1 cellular context compared by ENCODE assay signal in the genomic region with DNA sequence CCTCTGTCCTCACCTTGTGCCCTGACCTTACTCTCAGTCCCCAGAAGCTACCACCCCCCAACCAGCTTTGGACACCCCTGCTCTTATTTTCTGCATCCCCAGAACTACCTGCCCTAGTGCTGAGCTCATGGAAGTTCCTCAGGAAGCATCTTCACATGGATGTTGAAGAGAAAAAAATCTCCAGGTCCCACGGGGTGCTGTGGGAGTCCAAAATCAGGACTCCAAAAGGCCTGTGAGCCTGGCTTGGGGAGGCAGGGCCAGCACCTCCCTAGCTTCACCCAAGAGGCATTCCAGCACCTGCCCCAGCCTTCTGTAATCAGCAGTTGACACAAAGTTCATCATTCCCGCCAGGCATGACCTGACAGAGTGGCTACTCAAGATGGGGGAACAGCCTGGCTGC.
TF ChIP-seq lines count a peak whose summit lies in the region.

No MANE protein-coding gene starts in this region.

TF ChIP-seq in GM23338, 12 proteins besides CTCF, POLR2A, EP300 and RAD21 (continued from another document):
- TF ChIP-seq, protein P1, sequence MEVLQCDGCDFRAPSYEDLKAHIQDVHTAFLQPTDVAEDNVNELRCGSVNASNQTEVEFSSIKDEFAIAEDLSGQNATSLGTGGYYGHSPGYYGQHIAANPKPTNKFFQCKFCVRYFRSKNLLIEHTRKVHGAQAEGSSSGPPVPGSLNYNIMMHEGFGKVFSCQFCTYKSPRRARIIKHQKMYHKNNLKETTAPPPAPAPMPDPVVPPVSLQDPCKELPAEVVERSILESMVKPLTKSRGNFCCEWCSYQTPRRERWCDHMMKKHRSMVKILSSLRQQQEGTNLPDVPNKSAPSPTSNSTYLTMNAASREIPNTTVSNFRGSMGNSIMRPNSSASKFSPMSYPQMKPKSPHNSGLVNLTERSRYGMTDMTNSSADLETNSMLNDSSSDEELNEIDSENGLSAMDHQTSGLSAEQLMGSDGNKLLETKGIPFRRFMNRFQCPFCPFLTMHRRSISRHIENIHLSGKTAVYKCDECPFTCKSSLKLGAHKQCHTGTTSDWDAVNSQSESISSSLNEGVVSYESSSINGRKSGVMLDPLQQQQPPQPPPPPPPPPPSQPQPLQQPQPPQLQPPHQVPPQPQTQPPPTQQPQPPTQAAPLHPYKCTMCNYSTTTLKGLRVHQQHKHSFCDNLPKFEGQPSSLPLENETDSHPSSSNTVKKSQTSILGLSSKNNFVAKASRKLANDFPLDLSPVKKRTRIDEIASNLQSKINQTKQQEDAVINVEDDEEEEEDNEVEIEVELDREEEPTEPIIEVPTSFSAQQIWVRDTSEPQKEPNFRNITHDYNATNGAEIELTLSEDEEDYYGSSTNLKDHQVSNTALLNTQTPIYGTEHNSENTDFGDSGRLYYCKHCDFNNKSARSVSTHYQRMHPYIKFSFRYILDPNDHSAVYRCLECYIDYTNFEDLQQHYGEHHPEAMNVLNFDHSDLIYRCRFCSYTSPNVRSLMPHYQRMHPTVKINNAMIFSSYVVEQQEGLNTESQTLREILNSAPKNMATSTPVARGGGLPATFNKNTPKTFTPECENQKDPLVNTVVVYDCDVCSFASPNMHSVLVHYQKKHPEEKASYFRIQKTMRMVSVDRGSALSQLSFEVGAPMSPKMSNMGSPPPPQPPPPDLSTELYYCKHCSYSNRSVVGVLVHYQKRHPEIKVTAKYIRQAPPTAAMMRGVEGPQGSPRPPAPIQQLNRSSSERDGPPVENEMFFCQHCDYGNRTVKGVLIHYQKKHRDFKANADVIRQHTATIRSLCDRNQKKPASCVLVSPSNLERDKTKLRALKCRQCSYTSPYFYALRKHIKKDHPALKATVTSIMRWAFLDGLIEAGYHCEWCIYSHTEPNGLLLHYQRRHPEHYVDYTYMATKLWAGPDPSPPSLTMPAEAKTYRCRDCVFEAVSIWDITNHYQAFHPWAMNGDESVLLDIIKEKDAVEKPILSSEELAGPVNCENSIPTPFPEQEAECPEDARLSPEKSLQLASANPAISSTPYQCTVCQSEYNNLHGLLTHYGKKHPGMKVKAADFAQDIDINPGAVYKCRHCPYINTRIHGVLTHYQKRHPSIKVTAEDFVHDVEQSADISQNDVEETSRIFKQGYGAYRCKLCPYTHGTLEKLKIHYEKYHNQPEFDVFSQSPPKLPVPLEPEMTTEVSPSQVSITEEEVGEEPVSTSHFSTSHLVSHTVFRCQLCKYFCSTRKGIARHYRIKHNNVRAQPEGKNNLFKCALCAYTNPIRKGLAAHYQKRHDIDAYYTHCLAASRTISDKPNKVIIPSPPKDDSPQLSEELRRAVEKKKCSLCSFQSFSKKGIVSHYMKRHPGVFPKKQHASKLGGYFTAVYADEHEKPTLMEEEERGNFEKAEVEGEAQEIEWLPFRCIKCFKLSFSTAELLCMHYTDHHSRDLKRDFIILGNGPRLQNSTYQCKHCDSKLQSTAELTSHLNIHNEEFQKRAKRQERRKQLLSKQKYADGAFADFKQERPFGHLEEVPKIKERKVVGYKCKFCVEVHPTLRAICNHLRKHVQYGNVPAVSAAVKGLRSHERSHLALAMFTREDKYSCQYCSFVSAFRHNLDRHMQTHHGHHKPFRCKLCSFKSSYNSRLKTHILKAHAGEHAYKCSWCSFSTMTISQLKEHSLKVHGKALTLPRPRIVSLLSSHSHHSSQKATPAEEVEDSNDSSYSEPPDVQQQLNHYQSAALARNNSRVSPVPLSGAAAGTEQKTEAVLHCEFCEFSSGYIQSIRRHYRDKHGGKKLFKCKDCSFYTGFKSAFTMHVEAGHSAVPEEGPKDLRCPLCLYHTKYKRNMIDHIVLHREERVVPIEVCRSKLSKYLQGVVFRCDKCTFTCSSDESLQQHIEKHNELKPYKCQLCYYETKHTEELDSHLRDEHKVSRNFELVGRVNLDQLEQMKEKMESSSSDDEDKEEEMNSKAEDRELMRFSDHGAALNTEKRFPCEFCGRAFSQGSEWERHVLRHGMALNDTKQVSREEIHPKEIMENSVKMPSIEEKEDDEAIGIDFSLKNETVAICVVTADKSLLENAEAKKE (CRISPR knock-in tag; IDR thresholded peaks at IDR 0.05): no peak
- TF ChIP-seq JUNB (IDR thresholded peaks at IDR 0.05; ENCODE audit: unreplicated experiment) (no peak), ZNF114 (CRISPR knock-in tag; IDR thresholded peaks at IDR 0.05) (no peak), POLR2AphosphoS5 (IDR thresholded peaks at IDR 0.05; ENCODE audit: low read depth) (no peak), STAT1 (IDR thresholded peaks at IDR 0.05; ENCODE audit: unreplicated experiment) (no peak), EZH2 (IDR thresholded peaks at IDR 0.05; ENCODE audit: low read depth, unreplicated experiment) (no peak)
- TF ChIP-seq, protein P2, sequence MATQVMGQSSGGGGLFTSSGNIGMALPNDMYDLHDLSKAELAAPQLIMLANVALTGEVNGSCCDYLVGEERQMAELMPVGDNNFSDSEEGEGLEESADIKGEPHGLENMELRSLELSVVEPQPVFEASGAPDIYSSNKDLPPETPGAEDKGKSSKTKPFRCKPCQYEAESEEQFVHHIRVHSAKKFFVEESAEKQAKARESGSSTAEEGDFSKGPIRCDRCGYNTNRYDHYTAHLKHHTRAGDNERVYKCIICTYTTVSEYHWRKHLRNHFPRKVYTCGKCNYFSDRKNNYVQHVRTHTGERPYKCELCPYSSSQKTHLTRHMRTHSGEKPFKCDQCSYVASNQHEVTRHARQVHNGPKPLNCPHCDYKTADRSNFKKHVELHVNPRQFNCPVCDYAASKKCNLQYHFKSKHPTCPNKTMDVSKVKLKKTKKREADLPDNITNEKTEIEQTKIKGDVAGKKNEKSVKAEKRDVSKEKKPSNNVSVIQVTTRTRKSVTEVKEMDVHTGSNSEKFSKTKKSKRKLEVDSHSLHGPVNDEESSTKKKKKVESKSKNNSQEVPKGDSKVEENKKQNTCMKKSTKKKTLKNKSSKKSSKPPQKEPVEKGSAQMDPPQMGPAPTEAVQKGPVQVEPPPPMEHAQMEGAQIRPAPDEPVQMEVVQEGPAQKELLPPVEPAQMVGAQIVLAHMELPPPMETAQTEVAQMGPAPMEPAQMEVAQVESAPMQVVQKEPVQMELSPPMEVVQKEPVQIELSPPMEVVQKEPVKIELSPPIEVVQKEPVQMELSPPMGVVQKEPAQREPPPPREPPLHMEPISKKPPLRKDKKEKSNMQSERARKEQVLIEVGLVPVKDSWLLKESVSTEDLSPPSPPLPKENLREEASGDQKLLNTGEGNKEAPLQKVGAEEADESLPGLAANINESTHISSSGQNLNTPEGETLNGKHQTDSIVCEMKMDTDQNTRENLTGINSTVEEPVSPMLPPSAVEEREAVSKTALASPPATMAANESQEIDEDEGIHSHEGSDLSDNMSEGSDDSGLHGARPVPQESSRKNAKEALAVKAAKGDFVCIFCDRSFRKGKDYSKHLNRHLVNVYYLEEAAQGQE (IDR thresholded peaks at IDR 0.05; ENCODE audit: unreplicated experiment): no peak
TF ChIP-seq in GM23338: peak in this region for 0.
